In genomic region chr17:67662712-67663111, GRCh38 we compare ENCODE assay signal across 36 cellular contexts. TPM values are rescaled to one million over a fixed set of nuclear protein-coding genes. Genes with fewer than 3 reads are reported as not detected.
DNase-seq lines count a peak whose midpoint lies in the region; ATAC-seq, FAIRE-seq and TF ChIP-seq lines count a peak whose summit lies in the region.
"Had no signal": no experiment of that assay in that cellular context is flagged by ENCODE, and none has a peak within 500 bp of the region (broad histone marks: within the 10 kb centered on the region; RNA-seq: fewer than 3 reads in every experiment).

No MANE protein-coding gene starts in this region.

- H3K4me2 ChIP-seq in GM12878 (ENCODE audit: control insufficient read depth, insufficient read depth): no peak overlapping the region
- H3K4me2 ChIP-seq in K562 (ENCODE audit: insufficient read depth, low read length): no peak overlapping the region
- H3K4me2 ChIP-seq: A549; BLaER1; BLaER1 treated with 17β-estradiol and CSF1 and Interleukin-3, amounts not matched to agents 10 nM and 100 nM had no signal

- H2AFZ ChIP-seq in GM12878 (ENCODE audit: control insufficient read depth, low read depth, low read length): no peak overlapping the region
- H2AFZ ChIP-seq in K562 (ENCODE audit: low read depth, low read length): no peak overlapping the region

- in situ Hi-C loops in GM12878 (cut with MboI): no loop called here
- in situ Hi-C loops in K562 (cut with MboI): no loop called here

- H3K9ac ChIP-seq in GM12878 (ENCODE audit: control insufficient read depth, insufficient read depth, low read length) (no peak overlapping the region), K562 (ENCODE audit: insufficient read depth in 1 of 2, low read depth in 2 of 2, low read length in 2 of 2) (no peak overlapping the region)
- H3K9ac ChIP-seq: BLaER1; BLaER1 treated with 17β-estradiol and CSF1 and Interleukin-3, amounts not matched to agents 10 nM and 100 nM had no signal

- TF ChIP-seq CTCF in natural killer cell (IDR thresholded peaks at IDR 0.05) (no peak), HEK293 (tag by site-specific recombination; IDR thresholded peaks at IDR 0.05) (no peak), GM12878 (IDR thresholded peaks at IDR 0.05 in 2 of 3, conservative IDR thresholded peaks at IDR 0.05 in 1 of 3; ENCODE audit: control insufficient read depth in 2 of 3, extremely low read depth in 1 of 3, insufficient read depth in 1 of 3, low read depth in 3 of 3, low read length in 3 of 3) (no peak), K562 (IDR thresholded peaks at IDR 0.05 in 2 of 3, conservative IDR thresholded peaks at IDR 0.05 in 1 of 3; ENCODE audit: insufficient read depth in 2 of 3, low read depth in 1 of 3, low read length in 3 of 3) (no peak)

- no peaks in the 10 kb centered on the region for H3K36me3 ChIP-seq in HEK293 (ENCODE audit: control insufficient read depth in 2 of 2, insufficient read depth in 1 of 2, low read length in 2 of 2)
- H3K36me3 ChIP-seq in GM12878 (ENCODE audit: control insufficient read depth in 2 of 2, insufficient read depth in 2 of 2, low read length in 1 of 2): peaks cover 2 to 5% of the 10 kb centered on the region in 2 experiments; a peak in 3 of 4 replicates
- H3K36me3 ChIP-seq in K562 (ENCODE audit: control insufficient read depth, insufficient read depth, low read length): no peaks in the 10 kb centered on the region
- H3K36me3 ChIP-seq: BE2C had no signal

- intact Hi-C loops in natural killer cell (cut with micrococcal nuclease) (no loop called here), GM12878 (cut with micrococcal nuclease; ENCODE audit: unreplicated experiment) (no loop called here), K562 (cut with micrococcal nuclease) (no loop called here)

- H3K4me3 Mint-ChIP-seq in natural killer cell treated with Interleukin-12 subunit alpha and Interleukin-12 subunit beta and Interleukin-15 and Interleukin-18, amount 100 ng/mL, for 72 hours: no peak overlapping the region
- no peak overlapping the region for H3K4me3 Mint-ChIP-seq in natural killer cell
- H3K4me3 Mint-ChIP-seq: B cell; CD14-positive monocyte; CD4-positive, alpha-beta memory T cell; CD4-positive, alpha-beta T cell; CD4-positive, CD25-positive, alpha-beta regulatory T cell; CD8-positive, alpha-beta memory T cell; CD8-positive, alpha-beta T cell had no signal

- ATAC-seq in natural killer cell treated with Interleukin-12 subunit alpha and Interleukin-12 subunit beta and Interleukin-15 and Interleukin-18, amount 100 ng/mL, for 72 hours: no peak
- ATAC-seq in natural killer cell: no peak
- ATAC-seq in GM12878: no peak
- no peak for ATAC-seq in K562
- no peak for ATAC-seq in HG02938 (IDR thresholded peaks at IDR 0.05; ENCODE audit: unreplicated experiment)
- ATAC-seq in HG03159 (IDR thresholded peaks at IDR 0.05; ENCODE audit: unreplicated experiment): no peak
- ATAC-seq: A549; CD8-positive, alpha-beta T cell had no signal

- H3K9me3 Mint-ChIP-seq in natural killer cell treated with Interleukin-12 subunit alpha and Interleukin-12 subunit beta and Interleukin-15 and Interleukin-18, amount 100 ng/mL, for 72 hours: peaks cover 3% of the 10 kb centered on the region
- no peaks in the 10 kb centered on the region for H3K9me3 Mint-ChIP-seq in natural killer cell
- H3K9me3 Mint-ChIP-seq: CD8-positive, alpha-beta T cell had no signal

- RAD21 ChIA-PET in GM12878 (lab: Charles Lee; ENCODE audit: unreplicated experiment): no interaction called here

- H3K27ac Mint-ChIP-seq in natural killer cell treated with Interleukin-12 subunit alpha and Interleukin-12 subunit beta and Interleukin-15 and Interleukin-18, amount 100 ng/mL, for 72 hours: peak overlapping the region; percentile 23 to 32
- peak overlapping the region in 1 of 2 donors; percentile 6 for H3K27ac Mint-ChIP-seq in natural killer cell
- H3K27ac Mint-ChIP-seq: B cell; CD4-positive, alpha-beta T cell; CD8-positive, alpha-beta T cell had no signal

- H3K4me1 Mint-ChIP-seq in natural killer cell treated with Interleukin-12 subunit alpha and Interleukin-12 subunit beta and Interleukin-15 and Interleukin-18, amount 100 ng/mL, for 72 hours (ENCODE audit: low read depth in 2 of 2): peaks cover 23 to 26% of the 10 kb centered on the region in 2 donors
- peaks cover 27 to 42% of the 10 kb centered on the region in 2 donors for H3K4me1 Mint-ChIP-seq in natural killer cell
- H3K4me1 Mint-ChIP-seq: B cell, CD14-positive monocyte had no signal

- H4K20me1 ChIP-seq in GM12878 (ENCODE audit: control insufficient read depth, insufficient read depth): no peaks in the 10 kb centered on the region
- no peaks in the 10 kb centered on the region for H4K20me1 ChIP-seq in K562 (replicated peaks; ENCODE audit: control insufficient read depth, insufficient read depth, low read length)
- H4K20me1 ChIP-seq: BLaER1; BLaER1 treated with 17β-estradiol and CSF1 and Interleukin-3, amounts not matched to agents 10 nM and 100 nM had no signal

- no peaks in the 10 kb centered on the region for H3K9me1 ChIP-seq in K562 (ENCODE audit: control insufficient read depth, insufficient read depth, low read length)

- H3K9me3 ChIP-seq in HEK293 (ENCODE audit: control insufficient read depth, insufficient read depth, low read depth, low read length): no peaks in the 10 kb centered on the region
- H3K9me3 ChIP-seq in GM12878 (replicated peaks; ENCODE audit: control insufficient read depth, insufficient read depth, low read length): peaks cover 18% of the 10 kb centered on the region
- H3K9me3 ChIP-seq in K562 (replicated peaks; ENCODE audit: control insufficient read depth, insufficient read depth, low read depth, low read length): peaks cover 2% of the 10 kb centered on the region; the same call in 1 of the 2 replicates
- H3K9me3 ChIP-seq: A549, BE2C had no signal

- H3K27me3 ChIP-seq in GM12878 (replicated peaks in 1 of 2; ENCODE audit: control insufficient read depth in 2 of 2, insufficient read depth in 2 of 2, low read length in 1 of 2): no peaks in the 10 kb centered on the region
- H3K27me3 ChIP-seq in K562 (ENCODE audit: control insufficient read depth in 2 of 2, insufficient read depth in 2 of 2, low read length in 2 of 2): peaks cover 10 to 23% of the 10 kb centered on the region in 2 experiments; a peak in 3 of 5 replicates
- H3K27me3 ChIP-seq: BE2C; BLaER1; BLaER1 treated with 17β-estradiol and CSF1 and Interleukin-3, amounts not matched to agents 10 nM and 100 nM had no signal

- FAIRE-seq in GM12878 (lab: Jason Lieb, UNC) (no peak), K562 (lab: Jason Lieb, UNC) (no peak)
- FAIRE-seq: A204.1, A549, D721Med had no signal

- H3K27ac ChIP-seq in HEK293 (ENCODE audit: extremely low read depth, low read depth, low read length) (no peak overlapping the region), GM12878 (ENCODE audit: control insufficient read depth, insufficient read depth) (no peak overlapping the region), K562 (ENCODE audit: extremely low read depth, low read depth, low read length) (no peak overlapping the region)
- H3K27ac ChIP-seq: 22Rv1; A549; BLaER1; BLaER1 treated with 17β-estradiol and CSF1 and Interleukin-3, amounts not matched to agents 10 nM and 100 nM; C4-2B had no signal

- TF ChIP-seq POLR2A in GM12878 (IDR thresholded peaks at IDR 0.05; ENCODE audit: low read depth, low read length) (no peak), K562 (conservative IDR thresholded peaks at IDR 0.05) (no peak)

- TF ChIP-seq RAD21 in GM12878 (IDR thresholded peaks at IDR 0.05; ENCODE audit: insufficient read depth, low read depth, low read length) (no peak), K562 (CRISPR knock-in tag; conservative IDR thresholded peaks at IDR 0.05 in 1 of 2, IDR thresholded peaks at IDR 0.05 in 1 of 2) (no peak)

- H3K4me3 ChIP-seq in HEK293 (ENCODE audit: low read depth, low read length) (no peak overlapping the region), GM12878 (no peak overlapping the region), K562 (no peak overlapping the region)
- H3K4me3 ChIP-seq: A549; BLaER1; BLaER1 treated with 17β-estradiol and CSF1 and Interleukin-3, amounts not matched to agents 10 nM and 100 nM had no signal

- no peaks in the 10 kb centered on the region for H3K4me1 ChIP-seq in HEK293 (ENCODE audit: control insufficient read depth, insufficient read depth, low read length)
- peaks cover 7% of the 10 kb centered on the region for H3K4me1 ChIP-seq in GM12878 (ENCODE audit: control insufficient read depth, insufficient read depth, low read length)
- no peaks in the 10 kb centered on the region for H3K4me1 ChIP-seq in K562 (replicated peaks in 1 of 2; ENCODE audit: control insufficient read depth in 2 of 2, insufficient read depth in 2 of 2, low read length in 2 of 2)
- H3K4me1 ChIP-seq: A549; BE2C; BLaER1; BLaER1 treated with 17β-estradiol and CSF1 and Interleukin-3, amounts not matched to agents 10 nM and 100 nM; Caco-2 had no signal

- BruUV-seq in GM12878 (replicated peaks; lab: Mats Ljungman, UMichigan): no TSS peak
- no TSS peak for BruUV-seq in K562 (replicated peaks; lab: Mats Ljungman, UMichigan)

- SMC1A ChIA-PET in GM12878 (lab: Charles Lee; ENCODE audit: uncharacterized antibody, unreplicated experiment): interaction anchor here (0.8 to 2.2 kb wide), 3 partner anchors 11 to 103 kb away, joined by 3 to 7 read pairs (median 5); no protein-coding TSS in a partner anchor

- DNase-seq in natural killer cell treated with Interleukin-12 subunit alpha and Interleukin-12 subunit beta and Interleukin-15 and Interleukin-18, amount 100 ng/mL, for 72 hours (ENCODE audit: low spot score): no peak
- DNase-seq in natural killer cell: no peak
- no peak for DNase-seq in GM12878 (ENCODE audit: low read depth, low spot score)
- no peak for DNase-seq in K562 (ENCODE audit: extremely low read depth in 1 of 4, low spot score in 3 of 4)
- no peak for DNase-seq in stimulated activated CD4-positive, alpha-beta T cell treated with anti-CD3 and anti-CD28 coated beads, Interleukin-15, amount 100 ng/mL, for 24 hours
- DNase-seq: 8988T; ACHN; AML-193; BE2C; C1 segment of cervical spinal cord; Caco-2; Calu3; CD4-positive, alpha-beta memory T cell; CD4-positive, alpha-beta T cell; CD4-positive, CD25-positive, alpha-beta regulatory T cell; CD8-positive, alpha-beta memory T cell; CD8-positive, alpha-beta T cell; COR-L47; DMS 273 treated with DMSO at 0.1 percent for 48 hours; DMS153; DMS79; DMS79 treated with DMSO at 0.1 percent for 48 hours; DND-41; EL had no signal

- CTCF ChIA-PET in HEK293 (lab: Yijun Ruan, JAX) (interaction anchor here (1.1 to 1.8 kb wide), 2 partner anchors 33 to 288 kb away, joined by 3 to 5 read pairs; no protein-coding TSS in a partner anchor), GM12878 (lab: Yijun Ruan, JAX) (interaction anchor here (1.0 to 4.2 kb wide), 3 partner anchors 17 to 33 kb away, joined by 3 to 10 read pairs (median 4); no protein-coding TSS in a partner anchor), K562 (lab: Yijun Ruan, JAX; ENCODE audit: low intra/inter-chr PET ratio) (no interaction called here)

- peaks cover 17% of the 10 kb centered on the region for H3K36me3 Mint-ChIP-seq in natural killer cell treated with Interleukin-12 subunit alpha and Interleukin-12 subunit beta and Interleukin-15 and Interleukin-18, amount 100 ng/mL, for 72 hours
- H3K36me3 Mint-ChIP-seq in natural killer cell: peaks cover 6% of the 10 kb centered on the region

- H3K79me2 ChIP-seq in GM12878 (ENCODE audit: control insufficient read depth, insufficient read depth, low read length) (no peaks in the 10 kb centered on the region), K562 (ENCODE audit: control insufficient read depth, insufficient read depth, low read length) (no peaks in the 10 kb centered on the region)

- POLR2A ChIA-PET in HEK293 (lab: Yijun Ruan, JAX) (no interaction called here), GM12878 (lab: Charles Lee) (interaction anchor here (0.6 kb wide), 1 partner anchor 18 kb away, joined by 3 read pairs; no protein-coding TSS in a partner anchor), K562 (lab: Yijun Ruan, JAX) (no interaction called here)

- TF ChIP-seq EP300 in GM12878 (IDR thresholded peaks at IDR 0.05; ENCODE audit: borderline replicate concordance in 1 of 2, control insufficient read depth in 1 of 2, low read depth in 2 of 2, low read length in 2 of 2): no peak
- TF ChIP-seq EP300 in K562 (IDR thresholded peaks at IDR 0.05; ENCODE audit: low read length): no peak

- no peaks in the 10 kb centered on the region for H3K27me3 Mint-ChIP-seq in natural killer cell treated with Interleukin-12 subunit alpha and Interleukin-12 subunit beta and Interleukin-15 and Interleukin-18, amount 100 ng/mL, for 72 hours
- no peaks in the 10 kb centered on the region for H3K27me3 Mint-ChIP-seq in natural killer cell (ENCODE audit: low read depth in 2 of 2)
- H3K27me3 Mint-ChIP-seq: B cell; CD4-positive, alpha-beta memory T cell; CD4-positive, alpha-beta T cell; CD4-positive, CD25-positive, alpha-beta regulatory T cell; CD8-positive, alpha-beta memory T cell had no signal

RNA-seq across cellular contexts. Expression of gene NOL11, which starts 55.0 kb away (rescaled TPM):
- 10 to 100 TPM; 65.9 to 86.3 TPM for total RNA-seq in natural killer cell treated with Interleukin-12 subunit alpha and Interleukin-12 subunit beta and Interleukin-15 and Interleukin-18, amount 100 ng/mL, for 72 hours
- total RNA-seq in natural killer cell (10 to 100 TPM; 43.3 to 55.2 (median 49.1) TPM), GM12878 (2014; rRNA removed) (74.4 and 85.7 TPM in 2 replicates), GM12878 (2014; rRNA removed; fragmentation: Illumina TruSeq; extraction: Trizol) (91.9 and 96.6 TPM in 2 replicates), GM12878 (2021) (69.8 and 74.7 TPM in 2 replicates), K562 (2014; rRNA removed) (61.1 and 67.6 TPM in 2 replicates), K562 (2014; rRNA removed; fragmentation: Illumina TruSeq; extraction: Trizol) (129 and 143 TPM in 2 replicates), K562 (2015; rRNA removed; fragmentation: Illumina TruSeq; extraction: Trizol) (113 and 129 TPM in 2 replicates), K562 (2021) (88.7 and 98.9 TPM in 2 replicates)
- 121 and 133 TPM in 2 replicates for total RNA-seq in GM12878 (2013; cell fraction: nucleolus; rRNA removed)
- 35.0 TPM for polyA plus RNA-seq in GM12878 (2011; ENCODE audit: low read depth)
- polyA plus RNA-seq in GM12878 (2011; rRNA removed) (101 and 128 TPM in 2 replicates), GM12878 (2014; fragmentation: Illumina TruSeq; extraction: Trizol) (84.9 and 103 TPM in 2 replicates), GM12878 (2014; fragmentation: Nextera tagmentation; extraction: Ambion mirVana) (100 to 1,000 TPM in 1 of 2 experiments, 10 to 100 TPM in 1; 92.6 to 130 TPM), GM12878 (2014; rRNA removed) (54.8 and 57.6 TPM in 2 replicates), GM12878 (2016; fragmentation: Nextera tagmentation; extraction: Ambion mirVana) (100 to 1,000 TPM; 109 to 113 TPM), K562 (2011; rRNA removed) (87.8 and 121 TPM in 2 replicates), K562 (2014; fragmentation: Illumina TruSeq; extraction: Trizol) (87.1 and 107 TPM in 2 replicates), K562 (2014; fragmentation: Nextera tagmentation; extraction: Ambion mirVana) (100 to 1,000 TPM; 130 to 175 TPM), K562 (2014; rRNA removed) (72.2 and 75.6 TPM in 2 replicates)
- polyA plus RNA-seq in GM12878 (2011; cell fraction: cytosol; rRNA removed): 32.6 and 35.6 TPM in 2 replicates
- 59.3 and 71.1 TPM in 2 replicates for polyA plus RNA-seq in GM12878 (2011; cell fraction: nucleus; rRNA removed)
- polyA plus RNA-seq in GM12878 (2012): 33.5 and 35.8 TPM in 2 replicates
- 48.0 and 72.6 TPM in 2 replicates for polyA minus RNA-seq in GM12878 (2011; rRNA and poly(A)+ RNA removed)
- polyA minus RNA-seq in GM12878 (2011; cell fraction: cytosol; rRNA and poly(A)+ RNA removed): 51.9 and 85.7 TPM in 2 replicates
- polyA minus RNA-seq in GM12878 (2011; cell fraction: nucleus; rRNA and poly(A)+ RNA removed): 42.2 and 69.0 TPM in 2 replicates
- total RNA-seq in K562 (2011; cell fraction: chromatin; rRNA removed; ENCODE audit: low replicate concordance): 110 and 219 TPM in 2 replicates
- total RNA-seq in K562 (2011; cell fraction: nucleolus; rRNA removed): 45.7 and 68.9 TPM in 2 replicates
- total RNA-seq in K562 (2011; cell fraction: nucleoplasm; rRNA removed): 71.0 and 71.3 TPM in 2 replicates
- polyA plus RNA-seq in K562 (2011; cell fraction: cytosol; rRNA removed): 21.3 and 32.5 TPM in 2 replicates
- 42.5 and 60.9 TPM in 2 replicates for polyA plus RNA-seq in K562 (2011; cell fraction: nucleus; rRNA removed)
- 46.1 and 72.4 TPM in 2 replicates for polyA plus RNA-seq in K562 (2012)
- polyA minus RNA-seq in K562 (2011; rRNA and poly(A)+ RNA removed): 121 and 123 TPM in 2 replicates
- 129 and 148 TPM in 2 replicates for polyA minus RNA-seq in K562 (2011; cell fraction: cytosol; rRNA and poly(A)+ RNA removed)
- 51.0 and 77.2 TPM in 2 replicates for polyA minus RNA-seq in K562 (2011; cell fraction: nucleus; rRNA and poly(A)+ RNA removed)
